ENCODE assay signal across 10 cellular contexts in genomic region chr16:11233727-11234376, GRCh38. TPM values are rescaled to one million over a fixed set of nuclear protein-coding genes. Genes with fewer than 3 reads are reported as not detected.
DNase-seq lines count a peak whose midpoint lies in the region; ATAC-seq and TF ChIP-seq lines count a peak whose summit lies in the region.
"Had no signal": no experiment of that assay in that cellular context is flagged by ENCODE, and none has a peak within 500 bp of the region (broad histone marks: within the 10 kb centered on the region; RNA-seq: fewer than 3 reads in every experiment).

No MANE protein-coding gene starts in this region.

- peak overlapping the region; percentile 71 to 88 (median 76) for H3K4me3 Mint-ChIP-seq in CD4-positive, CD25-positive, alpha-beta regulatory T cell

- no peak for TF ChIP-seq POLR2A in Peyer's patch (IDR thresholded peaks at IDR 0.05)

- peak overlapping the region; percentile 31 for H3K4me3 ChIP-seq in CD4-positive, CD25-positive, alpha-beta regulatory T cell (ENCODE audit: low read depth, low read length)
- H3K4me3 ChIP-seq in Peyer's patch (no peak overlapping the region), skin epidermis (no peak overlapping the region)

- peak overlapping the region; percentile 91 for H3K27ac ChIP-seq in CD4-positive, CD25-positive, alpha-beta regulatory T cell (ENCODE audit: insufficient read depth, low read length, poor library complexity, severe bottlenecking)
- peak overlapping the region; percentile 75 to 85 (median 80) for H3K27ac ChIP-seq in Peyer's patch
- peak overlapping the region in 17 of 21 experiments; percentile 5 to 91 (median 69) for H3K27ac ChIP-seq in skin epidermis
- no peak overlapping the region for H3K27ac ChIP-seq in caudate nucleus (ENCODE audit: low read depth, low read length)

- H3K4me1 ChIP-seq in CD4-positive, CD25-positive, alpha-beta regulatory T cell (ENCODE audit: control insufficient read depth, insufficient read depth, low read length, poor library complexity, severe bottlenecking), result peaks cover 34% of the 10 kb centered on the region
- peaks cover 0 to 13% (median 11%) of the 10 kb centered on the region in 4 donors for H3K4me1 ChIP-seq in Peyer's patch

- H3K36me3 ChIP-seq in CD4-positive, CD25-positive, alpha-beta regulatory T cell (ENCODE audit: control insufficient read depth, insufficient read depth, low read length), result no peaks in the 10 kb centered on the region
- no peaks in the 10 kb centered on the region for H3K36me3 ChIP-seq in Peyer's patch

- no peaks in the 10 kb centered on the region for H3K27me3 ChIP-seq in CD4-positive, CD25-positive, alpha-beta regulatory T cell (ENCODE audit: control insufficient read depth, insufficient read depth, low read length)
- no peaks in the 10 kb centered on the region for H3K27me3 ChIP-seq in Peyer's patch

- H3K27ac Mint-ChIP-seq in CD4-positive, CD25-positive, alpha-beta regulatory T cell, result peak overlapping the region; percentile 93 to 99 (median 96)

- no peaks in the 10 kb centered on the region for H3K36me3 Mint-ChIP-seq in CD4-positive, CD25-positive, alpha-beta regulatory T cell

- peaks cover 5% of the 10 kb centered on the region for H3K27me3 Mint-ChIP-seq in CD4-positive, CD25-positive, alpha-beta regulatory T cell

- no peak for TF ChIP-seq CTCF in Peyer's patch (IDR thresholded peaks at IDR 0.05)

- DNase-seq in CD4-positive, CD25-positive, alpha-beta regulatory T cell, result peak in 1 of 3 donors; percentile 80
- DNase-seq in Peyer's patch (peak in 2 of 3 donors; percentile 58 to 74), NCI-H2171 treated with DMSO at 0.1 percent for 48 hours (lab: John Stamatoyannopoulos, UW) (no peak), caudate nucleus (lab: John Stamatoyannopoulos, UW) (no peak), ureter (ENCODE audit: low spot score) (no peak)
- peak; percentile 66 for DNase-seq in activated T-cell treated with anti-CD3 and anti-CD28 coated beads, Interleukin-2, amount 50 U/mL, for 1 hour

- no peaks in the 10 kb centered on the region for H3K9me3 Mint-ChIP-seq in CD4-positive, CD25-positive, alpha-beta regulatory T cell

- no peaks in the 10 kb centered on the region for H3K9me3 ChIP-seq in CD4-positive, CD25-positive, alpha-beta regulatory T cell (ENCODE audit: control insufficient read depth in 2 of 2, low read length in 2 of 2)
- H3K9me3 ChIP-seq in Peyer's patch, result no peaks in the 10 kb centered on the region

- ATAC-seq in CD4-positive, CD25-positive, alpha-beta regulatory T cell (ENCODE audit: low read depth in 2 of 2), result no peak
- ATAC-seq in GM19452 (IDR thresholded peaks at IDR 0.05; ENCODE audit: unreplicated experiment), result no peak
- ATAC-seq: Panc1 had no signal

- peaks cover 5 to 55% (median 35%) of the 10 kb centered on the region in 4 donors for H3K4me1 Mint-ChIP-seq in CD4-positive, CD25-positive, alpha-beta regulatory T cell

RNA-seq across cellular contexts. Expression of gene SOCS1, which starts 22.2 kb away (rescaled TPM):
- total RNA-seq in CD4-positive, CD25-positive, alpha-beta regulatory T cell, result 91.5 TPM
- 10 to 100 TPM in 2 of 4 donors, 1 to 10 TPM in 2; 8.6 to 15.2 (median 9.7) TPM for polyA plus RNA-seq in CD4-positive, CD25-positive, alpha-beta regulatory T cell
- total RNA-seq in Peyer's patch (10 to 100 TPM in 3 of 4 donors, 1 to 10 TPM in 1; 8.7 to 19.0 (median 15.3) TPM), ureter (6.9 TPM)

RNA-seq across cellular contexts. Expression of gene TNP2, which starts 35.3 kb away (rescaled TPM):
- not detected for total RNA-seq in CD4-positive, CD25-positive, alpha-beta regulatory T cell
- polyA plus RNA-seq in CD4-positive, CD25-positive, alpha-beta regulatory T cell, result not detected
- not detected for total RNA-seq in Peyer's patch
- not detected for total RNA-seq in ureter
- total RNA-seq: kidney epithelial cell had no signal

RNA-seq across cellular contexts. Expression of gene PRM3, which starts 39.6 kb away (rescaled TPM):
- not detected for total RNA-seq in CD4-positive, CD25-positive, alpha-beta regulatory T cell
- not detected for polyA plus RNA-seq in CD4-positive, CD25-positive, alpha-beta regulatory T cell
- total RNA-seq in Peyer's patch, result not detected
- not detected for total RNA-seq in ureter
- total RNA-seq: kidney epithelial cell had no signal

RNA-seq across cellular contexts. Expression of gene PRM2, which starts 42.4 kb away (rescaled TPM):
- not detected for total RNA-seq in CD4-positive, CD25-positive, alpha-beta regulatory T cell
- not detected for polyA plus RNA-seq in CD4-positive, CD25-positive, alpha-beta regulatory T cell
- total RNA-seq in Peyer's patch (not detected), ureter (not detected)
- total RNA-seq: kidney epithelial cell had no signal

RNA-seq across cellular contexts. Expression of gene PRM1, which starts 47.3 kb away (rescaled TPM):
- total RNA-seq in CD4-positive, CD25-positive, alpha-beta regulatory T cell, result not detected
- polyA plus RNA-seq in CD4-positive, CD25-positive, alpha-beta regulatory T cell, result not detected
- not detected for total RNA-seq in Peyer's patch
- total RNA-seq in ureter, result not detected
- total RNA-seq: kidney epithelial cell had no signal

Comparison
In these comparisons a context has a peak if more than half of its experiments do, and no peak if none do; other contexts are left out.
1. DNase-seq: peak in Peyer's patch (2 of 3) and activated T-cell treated with anti-CD3 and anti-CD28 coated beads, Interleukin-2, amount 50 U/mL, for 1 hour (single experiment); none in NCI-H2171 treated with DMSO at 0.1 percent for 48 hours (single experiment), caudate nucleus (0 of 61) and ureter (single experiment).